In the genomic region with DNA sequence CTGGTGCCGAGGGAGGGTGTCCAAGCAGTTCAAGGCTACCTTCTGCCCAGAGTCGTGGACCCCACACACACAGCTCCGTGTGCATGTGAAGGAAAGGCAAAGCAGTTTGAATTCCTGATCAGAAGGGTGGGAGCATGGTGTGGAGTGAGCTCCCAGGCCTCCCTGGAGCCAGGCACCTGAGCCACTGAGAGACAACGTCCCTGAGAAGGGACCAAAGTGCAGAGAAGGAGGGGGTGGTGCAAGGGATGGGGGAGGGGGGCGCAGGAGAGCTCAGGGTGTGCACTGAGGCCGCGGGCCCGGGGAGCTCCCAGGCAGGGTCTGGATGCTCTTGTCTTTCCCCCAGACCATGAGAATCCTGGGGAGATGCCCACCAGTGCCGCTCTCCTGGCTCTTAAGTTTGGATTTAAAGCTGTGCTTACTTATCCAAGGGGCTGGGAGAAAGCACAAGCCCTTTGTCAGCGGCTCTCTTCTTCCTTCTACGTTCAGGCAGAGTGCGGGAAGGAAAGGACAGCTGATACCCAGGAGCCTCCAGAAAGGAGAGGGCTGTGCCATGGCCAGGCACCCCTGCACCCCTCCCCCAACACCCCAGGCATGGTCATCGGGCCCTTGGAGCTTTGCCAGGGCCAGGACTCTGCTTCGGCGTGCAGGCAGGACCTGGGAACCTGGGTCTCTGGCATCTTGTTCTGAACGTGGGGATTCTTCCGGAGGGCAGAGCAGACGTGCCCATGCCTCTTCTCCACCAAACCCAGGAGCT, we compare ENCODE assay signal across 1 cellular context.
TF ChIP-seq lines count a peak whose summit lies in the region.

No MANE protein-coding gene starts in this region.

TF ChIP-seq in IMR-90, 13 proteins besides CTCF, POLR2A, EP300 and RAD21 (continued from another document):
- TF ChIP-seq, protein P1, sequence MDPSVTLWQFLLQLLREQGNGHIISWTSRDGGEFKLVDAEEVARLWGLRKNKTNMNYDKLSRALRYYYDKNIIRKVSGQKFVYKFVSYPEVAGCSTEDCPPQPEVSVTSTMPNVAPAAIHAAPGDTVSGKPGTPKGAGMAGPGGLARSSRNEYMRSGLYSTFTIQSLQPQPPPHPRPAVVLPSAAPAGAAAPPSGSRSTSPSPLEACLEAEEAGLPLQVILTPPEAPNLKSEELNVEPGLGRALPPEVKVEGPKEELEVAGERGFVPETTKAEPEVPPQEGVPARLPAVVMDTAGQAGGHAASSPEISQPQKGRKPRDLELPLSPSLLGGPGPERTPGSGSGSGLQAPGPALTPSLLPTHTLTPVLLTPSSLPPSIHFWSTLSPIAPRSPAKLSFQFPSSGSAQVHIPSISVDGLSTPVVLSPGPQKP (IDR thresholded peaks at IDR 0.05; ENCODE audit: borderline replicate concordance, low read depth, low read length): no peak
- TF ChIP-seq MXI1 (IDR thresholded peaks at IDR 0.05; ENCODE audit: borderline replicate concordance, low read depth, low read length): no peak
